In the genomic region with DNA sequence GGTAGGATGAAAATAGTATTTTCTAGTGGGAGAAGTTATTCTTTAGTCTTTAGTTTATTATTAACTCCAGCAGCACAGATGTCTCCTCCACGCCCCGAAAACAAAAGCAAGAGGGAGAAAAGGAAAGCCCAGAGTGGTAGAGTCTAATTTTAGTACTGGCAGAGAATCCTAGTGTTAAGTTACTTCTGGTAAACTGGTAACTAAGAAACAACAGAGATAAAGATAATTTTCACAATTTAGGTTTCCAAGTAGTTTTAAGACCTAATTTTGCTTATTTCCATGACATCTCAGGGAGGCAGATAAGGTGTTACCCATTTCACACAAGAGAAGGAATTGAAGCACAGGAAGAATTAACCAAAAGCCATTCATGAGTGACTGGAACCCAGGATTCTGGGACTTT, we compare ENCODE assay signal across 9 cellular contexts. TPM values are rescaled to one million over a fixed set of nuclear protein-coding genes. Genes with fewer than 3 reads are reported as not detected.
DNase-seq lines count a peak whose midpoint lies in the region; ATAC-seq and TF ChIP-seq lines count a peak whose summit lies in the region.
"Had no signal": no experiment of that assay in that cellular context is flagged by ENCODE, and none has a peak within 500 bp of the region (broad histone marks: within the 10 kb centered on the region; RNA-seq: fewer than 3 reads in every experiment).

No MANE protein-coding gene starts in this region.

- intact Hi-C loops in left ventricle myocardium superior (cut with micrococcal nuclease), result no loop called here
- intact Hi-C loops in sciatic nerve (cut with DNase I), result no loop called here
- intact Hi-C loops in activated CD4-positive, alpha-beta T cell treated with anti-CD3 and anti-CD28 coated beads for 36 hours (cut with DNase I, micrococcal nuclease), result no loop called here
- intact Hi-C loops in activated naive CD4-positive, alpha-beta T cell treated with anti-CD3 and anti-CD28 coated beads for 36 hours (cut with micrococcal nuclease), result no loop called here

- CTCF ChIA-PET in activated CD4-positive, alpha-beta T cell treated with anti-CD3 and anti-CD28 coated beads for 36 hours (lab: Charles Lee), result interaction anchor here (1.1 kb wide), 1 partner anchor 42 kb away, joined by 4 read pairs; no protein-coding TSS in a partner anchor
- CTCF ChIA-PET in activated naive CD4-positive, alpha-beta T cell treated with anti-CD3 and anti-CD28 coated beads for 36 hours (lab: Charles Lee), result interaction anchor here (0.8 to 1.5 kb wide), 4 partner anchors 35 to 120 kb away, joined by 3 to 4 read pairs (median 4); no protein-coding TSS in a partner anchor

- POLR2A ChIA-PET in activated CD4-positive, alpha-beta T cell treated with anti-CD3 and anti-CD28 coated beads for 36 hours (lab: Charles Lee), result interaction anchor here (0.7 kb wide), 1 partner anchor 72 kb away, joined by 4 read pairs; no protein-coding TSS in a partner anchor

- peaks cover 16% of the 10 kb centered on the region for H3K36me3 Mint-ChIP-seq in activated naive CD8-positive, alpha-beta T cell treated with anti-CD3 and anti-CD28 coated beads, Interleukin-2, amount 50 U/mL, for 24 hours (ENCODE audit: low read depth)
- peaks cover 19% of the 10 kb centered on the region for H3K36me3 Mint-ChIP-seq in activated CD4-positive, alpha-beta T cell treated with anti-CD3 and anti-CD28 coated beads for 36 hours (ENCODE audit: low read depth)
- H3K36me3 Mint-ChIP-seq in activated naive CD4-positive, alpha-beta T cell treated with anti-CD3 and anti-CD28 coated beads for 36 hours (ENCODE audit: low read depth), result peaks cover 20% of the 10 kb centered on the region

- no peaks in the 10 kb centered on the region for H3K9me3 Mint-ChIP-seq in activated naive CD8-positive, alpha-beta T cell treated with anti-CD3 and anti-CD28 coated beads, Interleukin-2, amount 50 U/mL, for 24 hours
- H3K9me3 Mint-ChIP-seq in activated CD4-positive, alpha-beta T cell treated with anti-CD3 and anti-CD28 coated beads for 36 hours (ENCODE audit: low read depth), result no peaks in the 10 kb centered on the region
- no peaks in the 10 kb centered on the region for H3K9me3 Mint-ChIP-seq in activated naive CD4-positive, alpha-beta T cell treated with anti-CD3 and anti-CD28 coated beads for 36 hours

- no peak for TF ChIP-seq CTCF in VCaP (conservative IDR thresholded peaks at IDR 0.05)

- peak overlapping the region; percentile 100 for H3K27ac ChIP-seq in VCaP

- H3K4me1 Mint-ChIP-seq in activated naive CD8-positive, alpha-beta T cell treated with anti-CD3 and anti-CD28 coated beads, Interleukin-2, amount 50 U/mL, for 24 hours, result no peaks in the 10 kb centered on the region
- H3K4me1 Mint-ChIP-seq in activated CD4-positive, alpha-beta T cell treated with anti-CD3 and anti-CD28 coated beads for 36 hours, result no peaks in the 10 kb centered on the region
- no peaks in the 10 kb centered on the region for H3K4me1 Mint-ChIP-seq in activated naive CD4-positive, alpha-beta T cell treated with anti-CD3 and anti-CD28 coated beads for 36 hours (ENCODE audit: low read depth)

- DNase-seq in left ventricle myocardium superior (no peak), sciatic nerve (ENCODE audit: low spot score) (no peak)
- DNase-seq in activated naive CD8-positive, alpha-beta T cell treated with anti-CD3 and anti-CD28 coated beads, Interleukin-2, amount 50 U/mL, for 24 hours, result no peak
- DNase-seq in activated CD4-positive, alpha-beta T cell treated with anti-CD3 and anti-CD28 coated beads for 36 hours, result no peak
- DNase-seq in activated naive CD4-positive, alpha-beta T cell treated with anti-CD3 and anti-CD28 coated beads for 36 hours, result no peak
- DNase-seq: activated T-cell treated with anti-CD3 and anti-CD28 coated beads, Interleukin-2, amount 50 U/mL, for 1 hour had no signal

- H3K27ac Mint-ChIP-seq in activated naive CD8-positive, alpha-beta T cell treated with anti-CD3 and anti-CD28 coated beads, Interleukin-2, amount 50 U/mL, for 24 hours, result no peak overlapping the region
- no peak overlapping the region for H3K27ac Mint-ChIP-seq in activated CD4-positive, alpha-beta T cell treated with anti-CD3 and anti-CD28 coated beads for 36 hours
- no peak overlapping the region for H3K27ac Mint-ChIP-seq in activated naive CD4-positive, alpha-beta T cell treated with anti-CD3 and anti-CD28 coated beads for 36 hours

- ATAC-seq in GM21423 (IDR thresholded peaks at IDR 0.05; ENCODE audit: unreplicated experiment), result peak; percentile 55
- ATAC-seq in left ventricle myocardium superior, result peak; percentile 71
- peak; percentile 31 for ATAC-seq in sciatic nerve
- no peak for ATAC-seq in activated CD4-positive, CD25-positive, alpha-beta regulatory T cell treated with anti-CD3 and anti-CD28 coated beads, Interleukin-2, amount 50 U/mL, for 24 hours
- ATAC-seq in activated naive CD8-positive, alpha-beta T cell treated with anti-CD3 and anti-CD28 coated beads, Interleukin-2, amount 50 U/mL, for 24 hours, result no peak
- no peak for ATAC-seq in activated CD4-positive, alpha-beta T cell treated with anti-CD3 and anti-CD28 coated beads for 36 hours

- no peak overlapping the region for H3K4me3 Mint-ChIP-seq in activated naive CD8-positive, alpha-beta T cell treated with anti-CD3 and anti-CD28 coated beads, Interleukin-2, amount 50 U/mL, for 24 hours
- H3K4me3 Mint-ChIP-seq in activated CD4-positive, alpha-beta T cell treated with anti-CD3 and anti-CD28 coated beads for 36 hours, result no peak overlapping the region
- H3K4me3 Mint-ChIP-seq in activated naive CD4-positive, alpha-beta T cell treated with anti-CD3 and anti-CD28 coated beads for 36 hours, result no peak overlapping the region

- H3K27me3 Mint-ChIP-seq in activated naive CD8-positive, alpha-beta T cell treated with anti-CD3 and anti-CD28 coated beads, Interleukin-2, amount 50 U/mL, for 24 hours, result no peaks in the 10 kb centered on the region
- H3K27me3 Mint-ChIP-seq in activated CD4-positive, alpha-beta T cell treated with anti-CD3 and anti-CD28 coated beads for 36 hours, result no peaks in the 10 kb centered on the region
- no peaks in the 10 kb centered on the region for H3K27me3 Mint-ChIP-seq in activated naive CD4-positive, alpha-beta T cell treated with anti-CD3 and anti-CD28 coated beads for 36 hours (ENCODE audit: low read depth)

RNA-seq across cellular contexts. Expression of a gene that starts 16.3 kb away (rescaled TPM):
- total RNA-seq in left ventricle myocardium superior (623 TPM), sciatic nerve (148 TPM)
- 100 to 1,000 TPM; 356 to 415 TPM for total RNA-seq in activated CD4-positive, alpha-beta T cell treated with anti-CD3 and anti-CD28 coated beads for 36 hours
- 100 to 1,000 TPM; 443 to 466 TPM for total RNA-seq in activated naive CD4-positive, alpha-beta T cell treated with anti-CD3 and anti-CD28 coated beads for 36 hours

RNA-seq across cellular contexts. Expression of a gene that starts 33.4 kb away (rescaled TPM):
- total RNA-seq in left ventricle myocardium superior (37.7 TPM), sciatic nerve (62.5 TPM)
- total RNA-seq in activated CD4-positive, alpha-beta T cell treated with anti-CD3 and anti-CD28 coated beads for 36 hours, result 10 to 100 TPM; 23.0 to 28.1 TPM
- total RNA-seq in activated naive CD4-positive, alpha-beta T cell treated with anti-CD3 and anti-CD28 coated beads for 36 hours, result 10 to 100 TPM; 19.7 to 19.8 TPM

Comparison
In these comparisons a context has a peak if more than half of its experiments do, and no peak if none do; other contexts are left out.
1. ATAC-seq: peak in GM21423 (single experiment), left ventricle myocardium superior (single experiment) and sciatic nerve (single experiment); none in activated CD4-positive, CD25-positive, alpha-beta regulatory T cell treated with anti-CD3 and anti-CD28 coated beads, Interleukin-2, amount 50 U/mL, for 24 hours (0 of 2), activated naive CD8-positive, alpha-beta T cell treated with anti-CD3 and anti-CD28 coated beads, Interleukin-2, amount 50 U/mL, for 24 hours (single experiment) and activated CD4-positive, alpha-beta T cell treated with anti-CD3 and anti-CD28 coated beads for 36 hours (single experiment).